Comparison of ENCODE assay signal across 8 cellular contexts in the genomic region with DNA sequence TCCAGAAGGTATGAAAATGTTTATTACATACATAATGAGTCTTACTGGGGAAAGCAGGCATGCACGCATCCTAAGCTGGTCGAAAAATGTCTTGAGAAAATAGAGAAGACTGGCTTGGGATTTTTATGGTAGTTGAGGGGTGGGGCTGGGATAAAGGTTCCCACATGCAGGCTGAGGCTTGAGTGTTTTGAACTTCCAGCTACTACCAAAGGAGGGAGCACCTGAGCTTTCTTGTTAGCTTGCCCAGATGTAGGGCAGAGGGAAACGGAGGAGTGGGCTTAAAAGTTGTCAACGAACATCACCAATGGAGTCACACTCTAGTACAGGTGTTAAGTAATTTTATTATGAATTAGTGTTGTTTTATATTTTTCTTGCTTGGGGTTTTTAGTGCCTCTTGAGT. TPM values are rescaled to one million over a fixed set of nuclear protein-coding genes. Genes with fewer than 3 reads are reported as not detected.
DNase-seq lines count a peak whose midpoint lies in the region; ATAC-seq and TF ChIP-seq lines count a peak whose summit lies in the region.

No MANE protein-coding gene starts in this region.

- no peaks in the 10 kb centered on the region for H3K9me2 ChIP-seq in DOHH2 (replicated peaks; ENCODE audit: control insufficient read depth, low read length)

- H3K4me3 ChIP-seq in DOHH2 (ENCODE audit: low read length) (no peak overlapping the region), Peyer's patch (no peak overlapping the region), kidney epithelial cell (ENCODE audit: low read depth, low read length) (no peak overlapping the region)

- no peaks in the 10 kb centered on the region for H3K36me3 ChIP-seq in DOHH2 (ENCODE audit: control insufficient read depth, low read length)
- no peaks in the 10 kb centered on the region for H3K36me3 ChIP-seq in Peyer's patch
- no peaks in the 10 kb centered on the region for H3K36me3 ChIP-seq in kidney epithelial cell (ENCODE audit: control insufficient read depth, insufficient read depth, low read length)

- H3K27ac Mint-ChIP-seq in activated naive CD4-positive, alpha-beta T cell treated with anti-CD3 and anti-CD28 coated beads, Interleukin-2, amount 50 U/mL, for 72 hours = no peak overlapping the region
- no peak overlapping the region for H3K27ac Mint-ChIP-seq in activated T-cell treated with anti-CD3 and anti-CD28 coated beads, Interleukin-2, amount 50 U/mL, for 24 hours
- H3K27ac Mint-ChIP-seq in natural killer cell = no peak overlapping the region

- H3K27ac ChIP-seq in DOHH2 (ENCODE audit: low read depth, low read length) (no peak overlapping the region), Peyer's patch (no peak overlapping the region)

- peaks cover 23% of the 10 kb centered on the region for H3K27me3 Mint-ChIP-seq in activated T-cell treated with anti-CD3 and anti-CD28 coated beads, Interleukin-2, amount 50 U/mL, for 24 hours
- no peaks in the 10 kb centered on the region for H3K27me3 Mint-ChIP-seq in natural killer cell (ENCODE audit: low read depth in 2 of 2)

- H3K4me3 Mint-ChIP-seq in activated T-cell treated with anti-CD3 and anti-CD28 coated beads, Interleukin-2, amount 50 U/mL, for 24 hours = no peak overlapping the region
- H3K4me3 Mint-ChIP-seq in natural killer cell = no peak overlapping the region

- H3K4me1 Mint-ChIP-seq in activated T-cell treated with anti-CD3 and anti-CD28 coated beads, Interleukin-2, amount 50 U/mL, for 24 hours (ENCODE audit: low read depth) = no peaks in the 10 kb centered on the region
- H3K4me1 Mint-ChIP-seq in natural killer cell = no peaks in the 10 kb centered on the region

- ATAC-seq in activated naive CD4-positive, alpha-beta T cell treated with anti-CD3 and anti-CD28 coated beads, Interleukin-2, amount 50 U/mL, for 72 hours = no peak
- no peak for ATAC-seq in natural killer cell

- H3K9me3 Mint-ChIP-seq in activated naive CD4-positive, alpha-beta T cell treated with anti-CD3 and anti-CD28 coated beads, Interleukin-2, amount 50 U/mL, for 72 hours = no peaks in the 10 kb centered on the region
- no peaks in the 10 kb centered on the region for H3K9me3 Mint-ChIP-seq in activated T-cell treated with anti-CD3 and anti-CD28 coated beads, Interleukin-2, amount 50 U/mL, for 24 hours
- no peaks in the 10 kb centered on the region for H3K9me3 Mint-ChIP-seq in natural killer cell

- peak; percentile 68 for DNase-seq in HEK293T (ENCODE audit: extremely low spot score)
- no peak for DNase-seq in Peyer's patch
- DNase-seq in kidney epithelial cell (ENCODE audit: low read depth) = no peak
- DNase-seq in C1 segment of cervical spinal cord (lab: John Stamatoyannopoulos, UW) = no peak
- no peak for DNase-seq in activated naive CD4-positive, alpha-beta T cell treated with anti-CD3 and anti-CD28 coated beads, Interleukin-2, amount 50 U/mL, for 72 hours (ENCODE audit: low spot score in 2 of 2)
- DNase-seq in activated T-cell treated with anti-CD3 and anti-CD28 coated beads, Interleukin-2, amount 50 U/mL, for 24 hours = no peak
- DNase-seq in natural killer cell = no peak

- no peaks in the 10 kb centered on the region for H3F3A ChIP-seq in DOHH2 (ENCODE audit: control insufficient read depth, insufficient read depth)

- TF ChIP-seq POLR2A in Peyer's patch (IDR thresholded peaks at IDR 0.05) = no peak

- CTCF ChIA-PET in HEK293T (lab: Yijun Ruan, JAX) = interaction anchor here (0.7 to 1.1 kb wide), 4 partner anchors 11 to 68 kb away, joined by 3 read pairs; partner anchors contain the start of gene RPGR

- no peaks in the 10 kb centered on the region for H3K79me2 ChIP-seq in DOHH2 (ENCODE audit: control insufficient read depth, low read length)

- H3K4me1 ChIP-seq in DOHH2 (ENCODE audit: control insufficient read depth, low read length) (no peaks in the 10 kb centered on the region), Peyer's patch (no peaks in the 10 kb centered on the region)

- no peak overlapping the region for H3K4me2 ChIP-seq in DOHH2 (ENCODE audit: low read length)

- intact Hi-C loops in natural killer cell (cut with micrococcal nuclease) = no loop called here

- TF ChIP-seq CTCF in DOHH2 (IDR thresholded peaks at IDR 0.05; ENCODE audit: low read depth, low read length, poor library complexity, severe bottlenecking) (peak; percentile 37), Peyer's patch (IDR thresholded peaks at IDR 0.05) (peak in 4 of 6 experiments; percentile 13 to 50 (median 46)), kidney epithelial cell (IDR thresholded peaks at IDR 0.05; ENCODE audit: insufficient read depth, low read length, poor library complexity, severe bottlenecking) (peak; percentile 29), natural killer cell (IDR thresholded peaks at IDR 0.05) (no peak)

- H3K27me3 ChIP-seq in DOHH2 (ENCODE audit: control insufficient read depth, low read length) = no peaks in the 10 kb centered on the region
- no peaks in the 10 kb centered on the region for H3K27me3 ChIP-seq in Peyer's patch
- H3K27me3 ChIP-seq in kidney epithelial cell (ENCODE audit: control insufficient read depth, insufficient read depth, low read length) = no peaks in the 10 kb centered on the region

- H4K20me1 ChIP-seq in DOHH2 (ENCODE audit: control insufficient read depth, insufficient read depth, low read depth, low read length) = no peaks in the 10 kb centered on the region

- H3K9me3 ChIP-seq in DOHH2 (ENCODE audit: control insufficient read depth, insufficient read depth, low read length) (no peaks in the 10 kb centered on the region), Peyer's patch (no peaks in the 10 kb centered on the region)

- no peaks in the 10 kb centered on the region for H3K36me3 Mint-ChIP-seq in activated naive CD4-positive, alpha-beta T cell treated with anti-CD3 and anti-CD28 coated beads, Interleukin-2, amount 50 U/mL, for 72 hours
- no peaks in the 10 kb centered on the region for H3K36me3 Mint-ChIP-seq in activated T-cell treated with anti-CD3 and anti-CD28 coated beads, Interleukin-2, amount 50 U/mL, for 24 hours (ENCODE audit: low read depth)
- H3K36me3 Mint-ChIP-seq in natural killer cell = no peaks in the 10 kb centered on the region

- POLR2A ChIA-PET in HEK293T (lab: Yijun Ruan, JAX) = no interaction called here

TF ChIP-seq in HEK293T, 16 proteins besides CTCF, POLR2A, EP300 and RAD21:
- TF ChIP-seq ARNT (IDR thresholded peaks at IDR 0.05) = 0 out of 2 replicates have a peak, but pooled peaks have one; percentile 7
- TF ChIP-seq LEF1 (IDR thresholded peaks at IDR 0.05; ENCODE audit: borderline replicate concordance) = no peak

RNA-seq across cellular contexts. Expression of gene SRPX, which starts 39.6 kb away (rescaled TPM):
- total RNA-seq in Peyer's patch (10 to 100 TPM; 14.2 to 26.4 (median 22.1) TPM), kidney epithelial cell (14.0 and 20.6 TPM in 2 replicates), natural killer cell (under 1 TPM in 1 of 3 donors, not detected in 2; 0.20 TPM)
- total RNA-seq in activated naive CD4-positive, alpha-beta T cell treated with anti-CD3 and anti-CD28 coated beads, Interleukin-2, amount 50 U/mL, for 72 hours = not detected

Comparison
In these comparisons a context has a peak if more than half of its experiments do, and no peak if none do; other contexts are left out.
1. RNA of gene SRPX, which starts 39.6 kb away (total RNA-seq): 14.2 to 26.4 TPM in Peyer's patch and 14.0 to 20.6 TPM in kidney epithelial cell; not detected in activated naive CD4-positive, alpha-beta T cell treated with anti-CD3 and anti-CD28 coated beads, Interleukin-2, amount 50 U/mL, for 72 hours and 0.20 TPM in natural killer cell; every median in the first group is over 10 times any median in the second.